In genomic region chr1:1338278-1338677, GRCh38 we compare ENCODE assay signal across 3 cellular contexts.
TF ChIP-seq lines count a peak whose summit lies in the region.

No MANE protein-coding gene starts in this region.

TF ChIP-seq in HEK293, 187 proteins besides CTCF, POLR2A, EP300 and RAD21:
- TF ChIP-seq ZNF132 (tag by site-specific recombination; IDR thresholded peaks at IDR 0.05; ENCODE audit: borderline replicate concordance) (no peak), BCL11B (tag by site-specific recombination; IDR thresholded peaks at IDR 0.05; ENCODE audit: low read depth) (0 out of 2 replicates have a peak, but pooled peaks have one; percentile 30)

TF ChIP-seq in K562, 482 proteins besides CTCF, POLR2A, EP300 and RAD21:
- no peak for TF ChIP-seq RCOR1 (IDR thresholded peaks at IDR 0.05; ENCODE audit: borderline replicate concordance in 1 of 2, low read depth in 2 of 2, low read length in 2 of 2)
- peak; percentile 18 for TF ChIP-seq RBM22 (IDR thresholded peaks at IDR 0.05; ENCODE audit: low read depth, low read length, poor library complexity, severe bottlenecking)
- no peak for TF ChIP-seq CHCHD3 (CRISPR knock-in tag; IDR thresholded peaks at IDR 0.05)
- TF ChIP-seq ZBTB33 (CRISPR knock-in tag; IDR thresholded peaks at IDR 0.05): peak; percentile 90

TF ChIP-seq in GM23338, 12 proteins besides CTCF, POLR2A, EP300 and RAD21:
- no peak for TF ChIP-seq ETS1 (IDR thresholded peaks at IDR 0.05)
- no peak for TF ChIP-seq STAT1 (IDR thresholded peaks at IDR 0.05; ENCODE audit: unreplicated experiment)
- TF ChIP-seq EZH2 (IDR thresholded peaks at IDR 0.05; ENCODE audit: low read depth, unreplicated experiment): no peak
- no peak for TF ChIP-seq ZNF114 (CRISPR knock-in tag; IDR thresholded peaks at IDR 0.05)
- no peak for TF ChIP-seq EZH2phosphoT487 (IDR thresholded peaks at IDR 0.05; ENCODE audit: unreplicated experiment)
- no peak for TF ChIP-seq JUNB (IDR thresholded peaks at IDR 0.05; ENCODE audit: unreplicated experiment)
- TF ChIP-seq CREB1 (CRISPR knock-in tag; IDR thresholded peaks at IDR 0.05; ENCODE audit: low read depth): no peak
- TF ChIP-seq POLR2AphosphoS5 (IDR thresholded peaks at IDR 0.05; ENCODE audit: low read depth): no peak
- no peak for TF ChIP-seq ZNF462 (CRISPR knock-in tag; IDR thresholded peaks at IDR 0.05)
